ENCODE assay signal across 9 cellular contexts in genomic region chr17:81510524-81510797, GRCh38. TPM values are rescaled to one million over a fixed set of nuclear protein-coding genes. Genes with fewer than 3 reads are reported as not detected.
DNase-seq lines count a peak whose midpoint lies in the region; ATAC-seq, FAIRE-seq and TF ChIP-seq lines count a peak whose summit lies in the region.
"Had no signal": no experiment of that assay in that cellular context is flagged by ENCODE, and none has a peak within 500 bp of the region (broad histone marks: within the 10 kb centered on the region; RNA-seq: fewer than 3 reads in every experiment).

No MANE protein-coding gene starts in this region.

- no peak for DNase-seq in RWPE2 (ENCODE audit: low spot score)
- no peak for DNase-seq in esophagus muscularis mucosa (ENCODE audit: extremely low spot score)
- peak; percentile 14 for DNase-seq in pons (ENCODE audit: low spot score)
- DNase-seq in RCC 7860 (ENCODE audit: low spot score): no peak
- no peak for DNase-seq in NCI-H446 treated with DMSO at 0.1 percent for 48 hours (lab: John Stamatoyannopoulos, UW)
- no peak for DNase-seq in NCI-H1694 treated with DMSO at 0.1 percent for 48 hours (lab: John Stamatoyannopoulos, UW)
- no peak for DNase-seq in DMS 273 treated with DMSO at 0.1 percent for 48 hours (lab: John Stamatoyannopoulos, UW)

- 0% methylated on average over 10 of the region's 10 CpGs for WGBS in esophagus muscularis mucosa

- TF ChIP-seq EP300 in esophagus muscularis mucosa (IDR thresholded peaks at IDR 0.05): no peak

- H3K9me3 ChIP-seq in DOHH2 (ENCODE audit: control insufficient read depth, insufficient read depth, low read length) (no peaks in the 10 kb centered on the region), RWPE2 (ENCODE audit: severe bottlenecking) (no peaks in the 10 kb centered on the region), esophagus muscularis mucosa (no peaks in the 10 kb centered on the region)

- H4K20me1 ChIP-seq in DOHH2 (ENCODE audit: control insufficient read depth, insufficient read depth, low read depth, low read length): peaks cover 31% of the 10 kb centered on the region

- H3K4me2 ChIP-seq in DOHH2 (ENCODE audit: low read length): peak overlapping the region; percentile 91

- no peak for FAIRE-seq in RCC 7860 (lab: Jason Lieb, UNC)

- H3K27me3 ChIP-seq in DOHH2 (ENCODE audit: control insufficient read depth, low read length) (no peaks in the 10 kb centered on the region), RWPE2 (ENCODE audit: insufficient read depth, poor library complexity, severe bottlenecking) (no peaks in the 10 kb centered on the region), esophagus muscularis mucosa (no peaks in the 10 kb centered on the region)

- no peak for ATAC-seq in RWPE2 (ENCODE audit: low read depth)
- ATAC-seq: activated CD4-positive, CD25-positive, alpha-beta regulatory T cell treated with anti-CD3 and anti-CD28 coated beads, Interleukin-2, amount 50 U/mL, for 24 hours had no signal

- H3K4me3 ChIP-seq in DOHH2 (ENCODE audit: low read length) (peak overlapping the region; percentile 93), RWPE2 (ENCODE audit: severe bottlenecking) (peak overlapping the region; percentile 66), esophagus muscularis mucosa (peak overlapping the region; percentile 88 to 94 (median 91))

- no peaks in the 10 kb centered on the region for H3K9me2 ChIP-seq in DOHH2 (replicated peaks; ENCODE audit: control insufficient read depth, low read length)

- H3F3A ChIP-seq in DOHH2 (ENCODE audit: control insufficient read depth, insufficient read depth): peaks cover 66% of the 10 kb centered on the region

- H3K4me1 ChIP-seq in DOHH2 (ENCODE audit: control insufficient read depth, low read length) (peaks cover 41% of the 10 kb centered on the region), RWPE2 (ENCODE audit: insufficient read depth, poor library complexity, severe bottlenecking) (no peaks in the 10 kb centered on the region), esophagus muscularis mucosa (peaks cover 8 to 40% (median 30%) of the 10 kb centered on the region in 4 donors)

- intact Hi-C loops in esophagus muscularis mucosa (cut with DNase I): loop anchor here (5.0 kb wide), 1 partner anchor 113 kb away; the partner anchor contains the start of gene BAHCC1

- TF ChIP-seq CTCF in DOHH2 (IDR thresholded peaks at IDR 0.05; ENCODE audit: low read depth, low read length, poor library complexity, severe bottlenecking) (no peak), RWPE2 (IDR thresholded peaks at IDR 0.05; ENCODE audit: poor library complexity, severe bottlenecking) (no peak), esophagus muscularis mucosa (IDR thresholded peaks at IDR 0.05) (no peak)

- TF ChIP-seq POLR2A in esophagus muscularis mucosa (IDR thresholded peaks at IDR 0.05; ENCODE audit: low read depth): no peak

- peak overlapping the region; percentile 85 for H3K27ac ChIP-seq in DOHH2 (ENCODE audit: low read depth, low read length)
- peak overlapping the region; percentile 97 for H3K27ac ChIP-seq in RWPE2 (ENCODE audit: poor library complexity, severe bottlenecking)
- peak overlapping the region; percentile 100 for H3K27ac ChIP-seq in esophagus muscularis mucosa (replicated peaks in 1 of 4)

- H3K79me2 ChIP-seq in DOHH2 (ENCODE audit: control insufficient read depth, low read length): peaks cover 45% of the 10 kb centered on the region

- peaks cover 45% of the 10 kb centered on the region for H3K36me3 ChIP-seq in DOHH2 (ENCODE audit: control insufficient read depth, low read length)
- H3K36me3 ChIP-seq in RWPE2 (ENCODE audit: low read depth): peaks cover 36% of the 10 kb centered on the region
- peaks cover 30 to 43% (median 38%) of the 10 kb centered on the region in 4 donors for H3K36me3 ChIP-seq in esophagus muscularis mucosa

RNA-seq across cellular contexts. Expression of gene ACTG1, which starts 2.1 kb away (rescaled TPM):
- total RNA-seq in esophagus muscularis mucosa: 1,000 to 10,000 TPM in 3 of 4 donors, 100 to 1,000 TPM in 1; 972 to 1,850 (median 1,126) TPM

RNA-seq across cellular contexts. Expression of gene FSCN2, which starts 17.7 kb away (rescaled TPM):
- 1 to 10 TPM; 1.2 to 2.4 (median 1.7) TPM for total RNA-seq in esophagus muscularis mucosa

RNA-seq across cellular contexts. Expression of gene FAAP100, which starts 41.7 kb away (rescaled TPM):
- 10 to 100 TPM; 13.7 to 33.3 (median 18.6) TPM for total RNA-seq in esophagus muscularis mucosa
